ENCODE assay signal across 21 cellular contexts in genomic region chr1:166859597-166859996, GRCh38. TPM values are rescaled to one million over a fixed set of nuclear protein-coding genes. Genes with fewer than 3 reads are reported as not detected.
DNase-seq lines count a peak whose midpoint lies in the region; ATAC-seq, FAIRE-seq and TF ChIP-seq lines count a peak whose summit lies in the region.
"Had no signal": no experiment of that assay in that cellular context is flagged by ENCODE, and none has a peak within 500 bp of the region (broad histone marks: within the 10 kb centered on the region; RNA-seq: fewer than 3 reads in every experiment).

No MANE protein-coding gene starts in this region.

- no peak overlapping the region for H2AFZ ChIP-seq in K562 (ENCODE audit: low read depth, low read length)
- H2AFZ ChIP-seq in GM23248: no peak overlapping the region
- H2AFZ ChIP-seq: neural progenitor cell had no signal

- no peaks in the 10 kb centered on the region; a peak in 1 of 5 replicates for H3K4me1 ChIP-seq in K562 (replicated peaks in 1 of 2; ENCODE audit: control insufficient read depth in 2 of 2, insufficient read depth in 2 of 2, low read length in 2 of 2)
- no peaks in the 10 kb centered on the region for H3K4me1 ChIP-seq in GM23248 (ENCODE audit: insufficient read depth)

- POLR2A ChIA-PET in activated CD4-positive, alpha-beta memory T cell treated with anti-CD3 and anti-CD28 coated beads for 36 hours (lab: Charles Lee): no interaction called here
- POLR2A ChIA-PET in activated CD4-positive, alpha-beta memory T cell treated with anti-CD3 and anti-CD28 coated beads, Interleukin-2, amount 10 ng/mL, durations not matched to agents 7 days and 5 days (lab: Charles Lee): interaction anchor here (0.6 to 1.0 kb wide), 2 partner anchors 12 to 127 kb away, joined by 3 read pairs; no protein-coding TSS in a partner anchor
- POLR2A ChIA-PET in K562 (lab: Yijun Ruan, JAX): interaction anchor here (0.8 to 3.0 kb wide), 5 partner anchors 9 to 523 kb away, joined by 3 to 8 read pairs (median 4); no protein-coding TSS in a partner anchor

- H3K9me2 ChIP-seq in GM23248 (ENCODE audit: insufficient read depth): no peaks in the 10 kb centered on the region

- ATAC-seq in HG02678 (IDR thresholded peaks at IDR 0.05; ENCODE audit: unreplicated experiment) (peak; percentile 51), K562 (peak; percentile 70)
- ATAC-seq: HCT116 had no signal

- BruUV-seq in K562 (replicated peaks; lab: Mats Ljungman, UMichigan): no TSS peak

- no peak for TF ChIP-seq RAD21 in K562 (CRISPR knock-in tag; conservative IDR thresholded peaks at IDR 0.05 in 1 of 2, IDR thresholded peaks at IDR 0.05 in 1 of 2)

- H3K27me3 ChIP-seq in K562 (ENCODE audit: control insufficient read depth in 2 of 2, insufficient read depth in 2 of 2, low read length in 2 of 2) (no peaks in the 10 kb centered on the region), GM23248 (replicated peaks; ENCODE audit: insufficient read depth) (no peaks in the 10 kb centered on the region)
- H3K27me3 ChIP-seq: heart left ventricle, neural progenitor cell, stomach had no signal

- in situ Hi-C loops in K562 (cut with MboI) (no loop called here), GM23248 (cut with MboI) (no loop called here)

- H3K4me2 ChIP-seq in K562 (ENCODE audit: insufficient read depth, low read length) (no peak overlapping the region), GM23248 (ENCODE audit: unreplicated experiment) (no peak overlapping the region)
- H3K4me2 ChIP-seq: neural progenitor cell had no signal

- no peak for DNase-seq in activated CD4-positive, alpha-beta memory T cell treated with anti-CD3 and anti-CD28 coated beads for 36 hours
- DNase-seq in activated CD4-positive, alpha-beta memory T cell treated with anti-CD3 and anti-CD28 coated beads, Interleukin-2, amount 10 ng/mL, durations not matched to agents 7 days and 5 days: no peak
- DNase-seq in K562 (ENCODE audit: extremely low read depth in 1 of 4, low spot score in 3 of 4) (peak in 1 of 4 experiments; percentile 18), nephron progenitor cell (no peak), GM23248 (no peak), mesothelial cell of epicardium (ENCODE audit: low spot score in 2 of 2, unreplicated experiment in 2 of 2) (no peak), anterior cingulate cortex (lab: John Stamatoyannopoulos, UW) (no peak)
- DNase-seq: activated CD4-positive, alpha-beta T cell treated with anti-CD3 and anti-CD28 coated beads for 4 hours; effector CD8-positive, alpha-beta T cell; heart left ventricle; MV-4-11; NCI-H2029; NCI-H524; stimulated activated CD4-positive, alpha-beta T cell treated with anti-CD3 and anti-CD28 coated beads, Interleukin-15, amount 100 ng/mL, for 24 hours; stomach; T-helper 9 cell had no signal

- H3K4me3 Mint-ChIP-seq in activated CD4-positive, alpha-beta memory T cell treated with anti-CD3 and anti-CD28 coated beads for 36 hours: no peak overlapping the region
- H3K4me3 Mint-ChIP-seq in activated CD4-positive, alpha-beta memory T cell treated with anti-CD3 and anti-CD28 coated beads, Interleukin-2, amount 10 ng/mL, durations not matched to agents 7 days and 5 days: no peak overlapping the region
- no peak overlapping the region for H3K4me3 Mint-ChIP-seq in nephron progenitor cell
- H3K4me3 Mint-ChIP-seq in mesothelial cell of epicardium: no peak overlapping the region
- H3K4me3 Mint-ChIP-seq: CD14-positive monocyte, neural progenitor cell had no signal

- intact Hi-C loops in activated CD4-positive, alpha-beta memory T cell treated with anti-CD3 and anti-CD28 coated beads for 36 hours (cut with micrococcal nuclease): loop anchor here (10.0 kb wide), 1 partner anchor 1095 kb away; the partner anchor contains the start of gene TMCO1
- intact Hi-C loops in K562 (cut with micrococcal nuclease): no loop called here

- TF ChIP-seq CTCF in K562 (IDR thresholded peaks at IDR 0.05 in 2 of 3, conservative IDR thresholded peaks at IDR 0.05 in 1 of 3; ENCODE audit: insufficient read depth in 2 of 3, low read depth in 1 of 3, low read length in 3 of 3): no peak
- no peak for TF ChIP-seq CTCF in nephron progenitor cell (IDR thresholded peaks at IDR 0.05)
- TF ChIP-seq CTCF in mesothelial cell of epicardium (IDR thresholded peaks at IDR 0.05; ENCODE audit: unreplicated experiment): no peak

- no peak overlapping the region for H3K4me3 ChIP-seq in K562
- H3K4me3 ChIP-seq in GM23248: no peak overlapping the region
- H3K4me3 ChIP-seq: heart left ventricle, neural progenitor cell, stomach had no signal

- no peak for TF ChIP-seq POLR2A in K562 (conservative IDR thresholded peaks at IDR 0.05)

- no peaks in the 10 kb centered on the region for H3K9me1 ChIP-seq in K562 (ENCODE audit: control insufficient read depth, insufficient read depth, low read length)

- peak overlapping the region; percentile 9 for H3K27ac Mint-ChIP-seq in activated CD4-positive, alpha-beta memory T cell treated with anti-CD3 and anti-CD28 coated beads for 36 hours
- no peak overlapping the region for H3K27ac Mint-ChIP-seq in activated CD4-positive, alpha-beta memory T cell treated with anti-CD3 and anti-CD28 coated beads, Interleukin-2, amount 10 ng/mL, durations not matched to agents 7 days and 5 days
- H3K27ac Mint-ChIP-seq in nephron progenitor cell: peak overlapping the region; percentile 55
- no peak overlapping the region for H3K27ac Mint-ChIP-seq in mesothelial cell of epicardium
- H3K27ac Mint-ChIP-seq: neural progenitor cell had no signal

- H3K36me3 ChIP-seq in K562 (ENCODE audit: control insufficient read depth, insufficient read depth, low read length): peaks cover 97% of the 10 kb centered on the region
- H3K36me3 ChIP-seq in GM23248 (ENCODE audit: low read depth): peaks cover 39% of the 10 kb centered on the region

- H3K9ac ChIP-seq in K562 (ENCODE audit: insufficient read depth in 1 of 2, low read depth in 2 of 2, low read length in 2 of 2): no peak overlapping the region
- no peak overlapping the region for H3K9ac ChIP-seq in GM23248
- H3K9ac ChIP-seq: neural progenitor cell had no signal

- 82% methylated on average over 5 of the region's 5 CpGs for WGBS in K562 (ENCODE audit: insufficient coverage, low coverage, missing lambda C conversion rate)
- WGBS in GM23248 (ENCODE audit: low coverage in 1 of 2, low lambda C conversion rate in 2 of 2, missing lambda C conversion rate in 2 of 2), 2 experiments: 68 to 80% methylated on average over 5 of the region's 5 CpGs

- H3K4me1 Mint-ChIP-seq in activated CD4-positive, alpha-beta memory T cell treated with anti-CD3 and anti-CD28 coated beads for 36 hours (ENCODE audit: low read depth): peaks cover 14% of the 10 kb centered on the region
- peaks cover 3% of the 10 kb centered on the region for H3K4me1 Mint-ChIP-seq in activated CD4-positive, alpha-beta memory T cell treated with anti-CD3 and anti-CD28 coated beads, Interleukin-2, amount 10 ng/mL, durations not matched to agents 7 days and 5 days
- H3K4me1 Mint-ChIP-seq in nephron progenitor cell: peaks cover 6% of the 10 kb centered on the region
- no peaks in the 10 kb centered on the region for H3K4me1 Mint-ChIP-seq in mesothelial cell of epicardium
- H3K4me1 Mint-ChIP-seq: CD14-positive monocyte had no signal

- H3K27ac ChIP-seq in K562 (ENCODE audit: extremely low read depth, low read depth, low read length): no peak overlapping the region
- no peak overlapping the region for H3K27ac ChIP-seq in GM23248
- H3K27ac ChIP-seq: stomach had no signal

- no peaks in the 10 kb centered on the region for H3K27me3 Mint-ChIP-seq in activated CD4-positive, alpha-beta memory T cell treated with anti-CD3 and anti-CD28 coated beads for 36 hours
- no peaks in the 10 kb centered on the region for H3K27me3 Mint-ChIP-seq in activated CD4-positive, alpha-beta memory T cell treated with anti-CD3 and anti-CD28 coated beads, Interleukin-2, amount 10 ng/mL, durations not matched to agents 7 days and 5 days
- H3K27me3 Mint-ChIP-seq in nephron progenitor cell (ENCODE audit: low read depth, poor library complexity) (no peaks in the 10 kb centered on the region), mesothelial cell of epicardium (ENCODE audit: low read depth) (no peaks in the 10 kb centered on the region)

- H3K9me3 ChIP-seq in K562 (replicated peaks; ENCODE audit: control insufficient read depth, insufficient read depth, low read depth, low read length): no peaks in the 10 kb centered on the region
- H3K9me3 ChIP-seq in GM23248 (ENCODE audit: low read depth): no peaks in the 10 kb centered on the region
- H3K9me3 ChIP-seq: heart left ventricle, stomach had no signal

- H3K79me2 ChIP-seq in K562 (ENCODE audit: control insufficient read depth, insufficient read depth, low read length): no peaks in the 10 kb centered on the region
- H3K79me2 ChIP-seq in GM23248 (ENCODE audit: insufficient read depth): no peaks in the 10 kb centered on the region

- TF ChIP-seq EP300 in K562 (IDR thresholded peaks at IDR 0.05; ENCODE audit: low read length): no peak

- peaks cover 37% of the 10 kb centered on the region for H3K36me3 Mint-ChIP-seq in activated CD4-positive, alpha-beta memory T cell treated with anti-CD3 and anti-CD28 coated beads for 36 hours
- peaks cover 54% of the 10 kb centered on the region for H3K36me3 Mint-ChIP-seq in activated CD4-positive, alpha-beta memory T cell treated with anti-CD3 and anti-CD28 coated beads, Interleukin-2, amount 10 ng/mL, durations not matched to agents 7 days and 5 days (ENCODE audit: low read depth)
- H3K36me3 Mint-ChIP-seq in nephron progenitor cell (ENCODE audit: low read depth) (peaks cover 66% of the 10 kb centered on the region), mesothelial cell of epicardium (peaks cover 47% of the 10 kb centered on the region)

- CTCF ChIA-PET in activated CD4-positive, alpha-beta memory T cell treated with anti-CD3 and anti-CD28 coated beads for 36 hours (lab: Charles Lee): no interaction called here
- CTCF ChIA-PET in activated CD4-positive, alpha-beta memory T cell treated with anti-CD3 and anti-CD28 coated beads, Interleukin-2, amount 10 ng/mL, durations not matched to agents 7 days and 5 days (lab: Charles Lee): no interaction called here
- CTCF ChIA-PET in K562 (lab: Yijun Ruan, JAX; ENCODE audit: low intra/inter-chr PET ratio): no interaction called here

- no peak for FAIRE-seq in K562 (lab: Jason Lieb, UNC)
- FAIRE-seq: urothelium cell line had no signal

- H3K9me3 Mint-ChIP-seq in activated CD4-positive, alpha-beta memory T cell treated with anti-CD3 and anti-CD28 coated beads for 36 hours: no peaks in the 10 kb centered on the region
- no peaks in the 10 kb centered on the region for H3K9me3 Mint-ChIP-seq in activated CD4-positive, alpha-beta memory T cell treated with anti-CD3 and anti-CD28 coated beads, Interleukin-2, amount 10 ng/mL, durations not matched to agents 7 days and 5 days
- H3K9me3 Mint-ChIP-seq in nephron progenitor cell (no peaks in the 10 kb centered on the region), mesothelial cell of epicardium (no peaks in the 10 kb centered on the region)
- H3K9me3 Mint-ChIP-seq: CD14-positive monocyte, neural progenitor cell had no signal

- H4K20me1 ChIP-seq in K562 (replicated peaks; ENCODE audit: control insufficient read depth, insufficient read depth, low read length) (no peaks in the 10 kb centered on the region), GM23248 (ENCODE audit: insufficient read depth) (no peaks in the 10 kb centered on the region)

- peaks cover 19% of the 10 kb centered on the region for H3F3A ChIP-seq in GM23248 (ENCODE audit: insufficient read depth)

RNA-seq across cellular contexts. Expression of gene TADA1, which starts 16.5 kb away (rescaled TPM):
- 10 to 100 TPM; 16.9 to 18.3 TPM for total RNA-seq in activated CD4-positive, alpha-beta memory T cell treated with anti-CD3 and anti-CD28 coated beads for 36 hours
- 10 to 100 TPM; 17.0 to 17.9 TPM for total RNA-seq in activated CD4-positive, alpha-beta memory T cell treated with anti-CD3 and anti-CD28 coated beads, Interleukin-2, amount 10 ng/mL, durations not matched to agents 7 days and 5 days
- total RNA-seq in K562 (2011; cell fraction: chromatin; rRNA removed; ENCODE audit: low replicate concordance): 14.9 and 32.5 TPM in 2 replicates
- total RNA-seq in K562 (2011; cell fraction: nucleolus; rRNA removed): 8.2 and 11.6 TPM in 2 replicates
- 17.5 and 30.8 TPM in 2 replicates for total RNA-seq in K562 (2011; cell fraction: nucleoplasm; rRNA removed)
- total RNA-seq in K562 (2014; rRNA removed) (15.9 and 18.8 TPM in 2 replicates), K562 (2014; rRNA removed; fragmentation: Illumina TruSeq; extraction: Trizol) (28.7 and 32.5 TPM in 2 replicates), K562 (2015; rRNA removed; fragmentation: Illumina TruSeq; extraction: Trizol) (27.3 and 27.7 TPM in 2 replicates), K562 (2021) (20.5 and 21.2 TPM in 2 replicates), mesothelial cell of epicardium (15.6 to 18.7 TPM (median 17.4 TPM) in 3 replicates)
- polyA plus RNA-seq in K562 (2011; rRNA removed) (42.9 and 43.1 TPM in 2 replicates), K562 (2014; fragmentation: Illumina TruSeq; extraction: Trizol) (28.4 and 35.2 TPM in 2 replicates), K562 (2014; fragmentation: Nextera tagmentation; extraction: Ambion mirVana) (10 to 100 TPM; 62.6 to 76.5 TPM), K562 (2014; rRNA removed) (18.6 and 24.1 TPM in 2 replicates), GM23248 (2016; fragmentation: Nextera tagmentation; extraction: Ambion mirVana) (9.4 and 9.9 TPM in 2 replicates)
- polyA plus RNA-seq in K562 (2011; cell fraction: cytosol; rRNA removed): 17.2 and 32.7 TPM in 2 replicates
- polyA plus RNA-seq in K562 (2011; cell fraction: nucleus; rRNA removed): 27.0 and 37.4 TPM in 2 replicates
- 13.6 and 22.2 TPM in 2 replicates for polyA plus RNA-seq in K562 (2012)
- polyA minus RNA-seq in K562 (2011; rRNA and poly(A)+ RNA removed): 39.7 and 45.5 TPM in 2 replicates
- polyA minus RNA-seq in K562 (2011; cell fraction: cytosol; rRNA and poly(A)+ RNA removed): 15.5 and 15.6 TPM in 2 replicates
- 7.5 and 16.2 TPM in 2 replicates for polyA minus RNA-seq in K562 (2011; cell fraction: nucleus; rRNA and poly(A)+ RNA removed)
- total RNA-seq in GM23248 (2014; rRNA removed; shearing (Covaris generic)): 6.2 and 7.0 TPM in 2 replicates

RNA-seq across cellular contexts. Expression of gene POGK, which starts 20.3 kb away (rescaled TPM):
- 10 to 100 TPM; 43.0 to 43.1 TPM for total RNA-seq in activated CD4-positive, alpha-beta memory T cell treated with anti-CD3 and anti-CD28 coated beads for 36 hours
- 10 to 100 TPM; 34.4 to 36.5 TPM for total RNA-seq in activated CD4-positive, alpha-beta memory T cell treated with anti-CD3 and anti-CD28 coated beads, Interleukin-2, amount 10 ng/mL, durations not matched to agents 7 days and 5 days
- total RNA-seq in K562 (2011; cell fraction: chromatin; rRNA removed; ENCODE audit: low replicate concordance): 19.4 and 25.5 TPM in 2 replicates
- 13.3 and 15.5 TPM in 2 replicates for total RNA-seq in K562 (2011; cell fraction: nucleolus; rRNA removed)
- total RNA-seq in K562 (2011; cell fraction: nucleoplasm; rRNA removed): 21.6 and 38.7 TPM in 2 replicates
- total RNA-seq in K562 (2014; rRNA removed) (24.3 and 30.4 TPM in 2 replicates), K562 (2014; rRNA removed; fragmentation: Illumina TruSeq; extraction: Trizol) (30.9 and 31.0 TPM in 2 replicates), K562 (2015; rRNA removed; fragmentation: Illumina TruSeq; extraction: Trizol) (41.0 and 44.5 TPM in 2 replicates), K562 (2021) (34.6 and 35.6 TPM in 2 replicates), mesothelial cell of epicardium (40.1 to 42.1 TPM (median 40.6 TPM) in 3 replicates)
- polyA plus RNA-seq in K562 (2011; rRNA removed) (11.5 and 12.5 TPM in 2 replicates), K562 (2014; fragmentation: Illumina TruSeq; extraction: Trizol) (24.6 and 30.8 TPM in 2 replicates), K562 (2014; fragmentation: Nextera tagmentation; extraction: Ambion mirVana) (1 to 10 TPM; 6.1 to 8.1 TPM), K562 (2014; rRNA removed) (15.7 and 20.1 TPM in 2 replicates), GM23248 (2016; fragmentation: Nextera tagmentation; extraction: Ambion mirVana) (10.6 and 11.1 TPM in 2 replicates)
- polyA plus RNA-seq in K562 (2011; cell fraction: cytosol; rRNA removed): 8.6 and 14.1 TPM in 2 replicates
- 27.0 and 31.8 TPM in 2 replicates for polyA plus RNA-seq in K562 (2011; cell fraction: nucleus; rRNA removed)
- 18.6 and 22.8 TPM in 2 replicates for polyA plus RNA-seq in K562 (2012)
- polyA minus RNA-seq in K562 (2011; rRNA and poly(A)+ RNA removed): 29.8 and 30.3 TPM in 2 replicates
- 19.1 and 22.8 TPM in 2 replicates for polyA minus RNA-seq in K562 (2011; cell fraction: cytosol; rRNA and poly(A)+ RNA removed)
- polyA minus RNA-seq in K562 (2011; cell fraction: nucleus; rRNA and poly(A)+ RNA removed): 17.4 and 27.2 TPM in 2 replicates
- 25.5 and 26.9 TPM in 2 replicates for total RNA-seq in GM23248 (2014; rRNA removed; shearing (Covaris generic))

Comparison
In these comparisons a context has a peak if more than half of its experiments do, and no peak if none do; other contexts are left out.
1. H3K27ac Mint-ChIP-seq: peak in activated CD4-positive, alpha-beta memory T cell treated with anti-CD3 and anti-CD28 coated beads for 36 hours (single experiment) and nephron progenitor cell (single experiment); none in activated CD4-positive, alpha-beta memory T cell treated with anti-CD3 and anti-CD28 coated beads, Interleukin-2, amount 10 ng/mL, durations not matched to agents 7 days and 5 days (single experiment) and mesothelial cell of epicardium (single experiment).